In genomic region chr11:5242933-5243844, GRCh38 we compare ENCODE assay signal across 16 cellular contexts.
DNase-seq lines count a peak whose midpoint lies in the region; ATAC-seq and TF ChIP-seq lines count a peak whose summit lies in the region.
"Had no signal": no experiment of that assay in that cellular context is flagged by ENCODE, and none has a peak within 500 bp of the region (broad histone marks: within the 10 kb centered on the region; RNA-seq: fewer than 3 reads in every experiment).

No MANE protein-coding gene starts in this region.

- H3K36me3 ChIP-seq in OCI-LY3 (replicated peaks; ENCODE audit: low read depth, low read length): no peaks in the 10 kb centered on the region
- H3K36me3 ChIP-seq: BLaER1 treated with 17β-estradiol and CSF1 and Interleukin-3, amounts not matched to agents 10 nM and 100 nM had no signal

- H4K20me1 ChIP-seq in OCI-LY3 (ENCODE audit: insufficient read depth, low read length): no peaks in the 10 kb centered on the region
- H4K20me1 ChIP-seq: BLaER1 treated with 17β-estradiol and CSF1 and Interleukin-3, amounts not matched to agents 10 nM and 100 nM had no signal

- TF ChIP-seq CTCF in OCI-LY3 (IDR thresholded peaks at IDR 0.05; ENCODE audit: low read depth, low read length): no peak

- H3K4me3 ChIP-seq in OCI-LY3 (ENCODE audit: low read length): no peak overlapping the region
- H3K4me3 ChIP-seq: BLaER1 treated with 17β-estradiol and CSF1 and Interleukin-3, amounts not matched to agents 10 nM and 100 nM; skin epidermis had no signal

- peak; percentile 1 for DNase-seq in stromal cell of bone marrow (ENCODE audit: low read depth)
- no peak for DNase-seq in activated naive CD4-positive, alpha-beta T cell treated with anti-CD3 and anti-CD28 coated beads, Interleukin-2, amount 50 U/mL, for 16 hours
- no peak for DNase-seq in hepatic stellate cell (ENCODE audit: low spot score)
- DNase-seq: activated CD4-positive, CD25-positive, alpha-beta regulatory T cell; activated CD8-positive, alpha-beta memory T cell treated with anti-CD3 and anti-CD28 coated beads, Interleukin-2, amount 50 U/mL, for 4 hours; caudate nucleus; NCI-H1105; NCI-H226; occipital lobe; stimulated activated naive CD4-positive, alpha-beta T cell treated with Interleukin-2 at 50 U/mL for 16 hours had no signal

- H3K9me3 ChIP-seq in OCI-LY3 (ENCODE audit: insufficient read depth, low read length): no peaks in the 10 kb centered on the region
- H3K9me3 ChIP-seq: BLaER1 treated with 17β-estradiol and CSF1 and Interleukin-3, amounts not matched to agents 10 nM and 100 nM had no signal

- H3K79me2 ChIP-seq in OCI-LY3 (ENCODE audit: low read length): no peaks in the 10 kb centered on the region

- no peak overlapping the region for H3K27ac ChIP-seq in OCI-LY3 (ENCODE audit: low read length)
- H3K27ac ChIP-seq: BLaER1 treated with 17β-estradiol and CSF1 and Interleukin-3, amounts not matched to agents 10 nM and 100 nM; skin epidermis had no signal

- no peaks in the 10 kb centered on the region for H3K27me3 ChIP-seq in OCI-LY3 (ENCODE audit: low read depth, low read length)
- H3K27me3 ChIP-seq: BLaER1 treated with 17β-estradiol and CSF1 and Interleukin-3, amounts not matched to agents 10 nM and 100 nM had no signal

- H3K4me1 ChIP-seq in OCI-LY3 (ENCODE audit: low read length): peaks cover 4% of the 10 kb centered on the region

- no peak overlapping the region for H2AFZ ChIP-seq in OCI-LY3 (ENCODE audit: low read depth, low read length)

- no peak overlapping the region for H3K9ac ChIP-seq in OCI-LY3 (ENCODE audit: low read length)
- H3K9ac ChIP-seq: BLaER1 treated with 17β-estradiol and CSF1 and Interleukin-3, amounts not matched to agents 10 nM and 100 nM had no signal

- H3K4me2 ChIP-seq in OCI-LY3 (ENCODE audit: low read length): peak overlapping the region; percentile 7; the same call in 1 of the 2 replicates
- H3K4me2 ChIP-seq: BLaER1 treated with 17β-estradiol and CSF1 and Interleukin-3, amounts not matched to agents 10 nM and 100 nM had no signal

- ATAC-seq in GM19463 (IDR thresholded peaks at IDR 0.05; ENCODE audit: unreplicated experiment) (peak; percentile 79), HG02981 (IDR thresholded peaks at IDR 0.05; ENCODE audit: unreplicated experiment) (peak; percentile 56), GM18861 (IDR thresholded peaks at IDR 0.05; ENCODE audit: unreplicated experiment) (no peak)
